In genomic region chr14:44959538-44959937, GRCh38 we compare ENCODE assay signal across 14 cellular contexts. TPM values are rescaled to one million over a fixed set of nuclear protein-coding genes. Genes with fewer than 3 reads are reported as not detected.
DNase-seq lines count a peak whose midpoint lies in the region; ATAC-seq, FAIRE-seq and TF ChIP-seq lines count a peak whose summit lies in the region.
"Had no signal": no experiment of that assay in that cellular context is flagged by ENCODE, and none has a peak within 500 bp of the region (broad histone marks: within the 10 kb centered on the region; RNA-seq: fewer than 3 reads in every experiment).

No MANE protein-coding gene starts in this region.

- peaks cover 92% of the 10 kb centered on the region for H3K79me2 ChIP-seq in SU-DHL-6 (ENCODE audit: insufficient read depth, low read length)

- ATAC-seq in activated CD4-positive, CD25-positive, alpha-beta regulatory T cell treated with anti-CD3 and anti-CD28 coated beads, Interleukin-2, amount 50 U/mL, for 24 hours, result no peak
- ATAC-seq: left cardiac atrium; stimulated activated effector memory CD8-positive, alpha-beta T cell treated with anti-CD3 and anti-CD28 coated beads, Interleukin-12 subunit alpha, Interleukin-12 subunit beta, amount 100 ng/mL, for 72 hours had no signal

- DNase-seq in AG10803 (ENCODE audit: low read depth) (no peak), GM12865 (ENCODE audit: low read depth) (no peak), immature natural killer cell (no peak), putamen (ENCODE audit: low spot score) (no peak)
- no peak for DNase-seq in effector CD8-positive, alpha-beta T cell (lab: John Stamatoyannopoulos, UW)
- DNase-seq: activated CD4-positive, CD25-positive, alpha-beta regulatory T cell; COR-L47; left cardiac atrium; NCI-H1436; occipital lobe had no signal

- peak overlapping the region in 1 of 5 donors; percentile 23 for H3K4me3 Mint-ChIP-seq in immature natural killer cell
- H3K4me3 Mint-ChIP-seq: stimulated activated effector memory CD8-positive, alpha-beta T cell treated with anti-CD3 and anti-CD28 coated beads, Interleukin-12 subunit alpha, Interleukin-12 subunit beta, amount 100 ng/mL, for 72 hours had no signal

- peaks cover 5% of the 10 kb centered on the region; the same call in 1 of the 2 replicates for H4K20me1 ChIP-seq in SU-DHL-6 (ENCODE audit: low read depth, low read length)

- H3K4me2 ChIP-seq in SU-DHL-6 (ENCODE audit: low read depth, low read length, poor library complexity, severe bottlenecking), result peak overlapping the region; percentile 73

- no peak overlapping the region for H3K27ac ChIP-seq in SU-DHL-6 (ENCODE audit: low read depth, low read length)

- no peaks in the 10 kb centered on the region for H3K9me3 ChIP-seq in SU-DHL-6 (ENCODE audit: insufficient read depth, low read length)

- peaks cover 3% of the 10 kb centered on the region; the same call in 1 of the 2 replicates for H3K36me3 ChIP-seq in SU-DHL-6 (ENCODE audit: low read length)

- peaks cover 19 to 25% of the 10 kb centered on the region in 2 donors for H3K4me1 Mint-ChIP-seq in immature natural killer cell

- H3K27me3 ChIP-seq in SU-DHL-6 (ENCODE audit: low read length), result no peaks in the 10 kb centered on the region

- peak overlapping the region; percentile 97 for H3K4me3 ChIP-seq in AG10803 (ENCODE audit: low read length)
- peak overlapping the region; percentile 81 for H3K4me3 ChIP-seq in GM12865 (ENCODE audit: low read depth, low read length)
- peak overlapping the region; percentile 74 for H3K4me3 ChIP-seq in SU-DHL-6 (ENCODE audit: insufficient read depth, low read length, poor library complexity, severe bottlenecking)

- FAIRE-seq in islet of Langerhans (lab: Jason Lieb, UNC), result peak; percentile 30

- H3K27ac Mint-ChIP-seq in immature natural killer cell, result peak overlapping the region in 3 of 6 donors; percentile 17 to 81 (median 36)
- H3K27ac Mint-ChIP-seq: stimulated activated effector memory CD8-positive, alpha-beta T cell treated with anti-CD3 and anti-CD28 coated beads, Interleukin-12 subunit alpha, Interleukin-12 subunit beta, amount 100 ng/mL, for 72 hours had no signal

- no peaks in the 10 kb centered on the region for H3K9me2 ChIP-seq in SU-DHL-6 (replicated peaks; ENCODE audit: insufficient read depth, low read length)

- TF ChIP-seq CTCF in AG10803 (conservative IDR thresholded peaks at IDR 0.05; ENCODE audit: low read length) (no peak), GM12865 (IDR thresholded peaks at IDR 0.05; ENCODE audit: insufficient read depth, low read depth, low read length, missing control alignments) (no peak), SU-DHL-6 (IDR thresholded peaks at IDR 0.05; ENCODE audit: insufficient read depth, low read length, poor library complexity, severe bottlenecking) (no peak)

- H3K9me3 Mint-ChIP-seq in immature natural killer cell, result peaks cover 2 to 14% (median 8%) of the 10 kb centered on the region in 6 donors

- H2AFZ ChIP-seq in SU-DHL-6 (ENCODE audit: low read depth, low read length, severe bottlenecking), result no peak overlapping the region

- H3K36me3 Mint-ChIP-seq in immature natural killer cell, result peaks cover 6% of the 10 kb centered on the region in 3 donors

- H3K27me3 Mint-ChIP-seq in immature natural killer cell (ENCODE audit: low read depth in 3 of 3), result no peaks in the 10 kb centered on the region

- H3K9ac ChIP-seq in SU-DHL-6 (ENCODE audit: low read length), result peak overlapping the region; percentile 70

- H3F3A ChIP-seq in SU-DHL-6 (ENCODE audit: insufficient read depth), result peaks cover 14% of the 10 kb centered on the region; the same call in 1 of the 2 replicates

RNA-seq across cellular contexts. Expression of gene KLHL28, which starts 2.2 kb away (rescaled TPM):
- polyA plus RNA-seq in immature natural killer cell, result 10 to 100 TPM; 32.1 to 79.9 (median 36.3) TPM

RNA-seq across cellular contexts. Expression of gene TOGARAM1, which starts 2.5 kb away (rescaled TPM):
- polyA plus RNA-seq in immature natural killer cell, result 10 to 100 TPM in 2 of 3 donors, 1 to 10 TPM in 1; 9.4 to 13.0 (median 12.7) TPM
